ENCODE assay signal across 8 cellular contexts in the genomic region with DNA sequence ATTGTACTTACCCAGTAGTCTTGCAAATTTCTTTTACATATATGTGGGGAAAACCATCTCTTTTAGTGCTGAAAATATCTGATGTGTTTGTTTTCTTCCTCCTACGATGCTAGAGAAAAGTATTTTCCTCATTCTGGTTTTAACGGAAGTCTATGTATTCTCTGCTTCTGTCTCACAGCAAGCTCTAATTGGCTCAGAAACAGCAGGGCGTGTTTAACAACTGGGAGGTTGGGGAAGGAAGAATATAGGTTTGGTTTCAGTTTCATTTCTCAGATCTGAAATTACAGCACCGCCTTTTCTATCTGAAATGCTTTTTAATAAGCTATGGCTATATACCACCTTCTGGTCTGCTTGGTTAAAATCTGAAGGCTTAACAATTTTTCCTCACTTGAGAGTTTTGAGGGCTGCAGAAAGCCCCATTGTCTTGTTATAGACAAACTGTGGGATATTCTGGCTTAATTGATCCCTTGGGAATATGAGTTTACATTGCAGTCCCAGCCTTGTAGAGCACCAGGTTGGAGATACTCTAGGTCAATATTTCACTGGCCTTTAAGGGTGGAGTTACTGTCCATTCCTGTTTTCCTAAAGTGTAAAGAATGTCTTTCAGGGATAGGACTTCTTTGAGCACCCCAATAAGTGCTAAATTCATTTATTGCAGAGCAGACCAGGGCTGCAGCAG. TPM values are rescaled to one million over a fixed set of nuclear protein-coding genes. Genes with fewer than 3 reads are reported as not detected.
DNase-seq lines count a peak whose midpoint lies in the region; ATAC-seq and TF ChIP-seq lines count a peak whose summit lies in the region.

A gene (minus strand): TSS at position 128 of the 679 bp plus-strand sequence. CDS start 11,882 bp downstream, outside the sequence.

- ATAC-seq in GM21717 (IDR thresholded peaks at IDR 0.05; ENCODE audit: unreplicated experiment) (peak; percentile 100), IMR-90 (ENCODE audit: low read depth) (peak; percentile 92), aorta (ENCODE audit: low FRiP score) (peak; percentile 94)

- no peak within 1 kb of the TSS; the same call in 2 of the 3 replicates for H2BK15ac ChIP-seq in IMR-90 (ENCODE audit: low read depth, low read length)

- DNase-seq in EH (ENCODE audit: low read depth) = peak; percentile 87
- peak; percentile 77 for DNase-seq in IMR-90
- peak; percentile 90 for DNase-seq in OCI-LY7 (ENCODE audit: low spot score)
- peak; percentile 28 for DNase-seq in activated T-helper 1 cell treated with Interleukin-2 at 50 U/mL for 16 hours (ENCODE audit: low read depth)
- DNase-seq in fibroblast of the aortic adventitia (ENCODE audit: low read depth) = peak; percentile 87
- DNase-seq in pons (ENCODE audit: low spot score) = peak; percentile 87
- DNase-seq in aorta = peak in 1 of 2 donors; percentile 69

- intact Hi-C loops in IMR-90 (cut with micrococcal nuclease) = no loop called here
- intact Hi-C loops in OCI-LY7 (cut with micrococcal nuclease; ENCODE audit: unreplicated experiment) = no loop called here
- intact Hi-C loops in aorta (cut with DNase I) = no loop called here

- H3K4ac ChIP-seq in IMR-90 (ENCODE audit: low read depth, low read length) = peak within 1 kb of the TSS; percentile 45; the same call in 1 of the 2 replicates

- H3K4me3 ChIP-seq in IMR-90 (ENCODE audit: insufficient read depth, low read depth, low read length) (peak within 1 kb of the TSS; percentile 68), OCI-LY7 (ENCODE audit: low read depth, low read length, poor library complexity, severe bottlenecking) (peak within 1 kb of the TSS; percentile 67), fibroblast of the aortic adventitia (ENCODE audit: low read depth, low read length) (peak within 1 kb of the TSS; percentile 58), aorta (ENCODE audit: low read length in 2 of 2) (peak within 1 kb of the TSS; percentile 70 to 98)

- H4K20me1 ChIP-seq in IMR-90 (ENCODE audit: insufficient read depth, low read length) (no peaks in the 10 kb centered on the region), OCI-LY7 (ENCODE audit: insufficient read depth, low read length) (no peaks in the 10 kb centered on the region)

- peak within 1 kb of the TSS; percentile 59 for H4K91ac ChIP-seq in IMR-90 (ENCODE audit: insufficient read depth, low read depth, low read length)

- peak within 1 kb of the TSS; percentile 67; the same call in 1 of the 2 replicates for H3K56ac ChIP-seq in IMR-90 (ENCODE audit: extremely low read depth, insufficient read depth, low read length)

- peaks cover 5 to 9% of the 10 kb centered on the region in 2 experiments; a peak in 3 of 4 replicates for H3K79me1 ChIP-seq in IMR-90 (ENCODE audit: low read depth in 1 of 2, low read length in 2 of 2)

- peaks cover 7% of the 10 kb centered on the region for H3K4me1 ChIP-seq in IMR-90 (ENCODE audit: control insufficient read depth, insufficient read depth, low read length)
- peaks cover 20% of the 10 kb centered on the region for H3K4me1 ChIP-seq in OCI-LY7 (ENCODE audit: insufficient read depth, low read length, poor library complexity, severe bottlenecking)
- H3K4me1 ChIP-seq in aorta (ENCODE audit: control insufficient read depth in 1 of 2, insufficient read depth in 2 of 2, low read length in 2 of 2) = peaks cover 3% of the 10 kb centered on the region in 2 donors

- peak within 1 kb of the TSS; percentile 35; the same call in 1 of the 2 replicates for H2BK20ac ChIP-seq in IMR-90 (ENCODE audit: low read depth, low read length)

- H3K27me3 ChIP-seq in IMR-90 (ENCODE audit: control insufficient read depth, insufficient read depth, low read length) (no peaks in the 10 kb centered on the region), aorta (ENCODE audit: control insufficient read depth in 1 of 2, insufficient read depth in 2 of 2, low read length in 1 of 2) (no peaks in the 10 kb centered on the region)

- H2AK9ac ChIP-seq in IMR-90 (replicated peaks; ENCODE audit: low read depth, low read length, poor library complexity) = no peak within 1 kb of the TSS

- H2BK5ac ChIP-seq in IMR-90 (ENCODE audit: low read depth, low read length, poor library complexity, severe bottlenecking) = peak within 1 kb of the TSS; percentile 76

- H3K27ac ChIP-seq in IMR-90 (ENCODE audit: insufficient read depth, low read length) = peak within 1 kb of the TSS; percentile 22; the same call in 1 of the 2 replicates
- peak within 1 kb of the TSS; percentile 34 for H3K27ac ChIP-seq in OCI-LY7 (ENCODE audit: low read depth, low read length, poor library complexity, severe bottlenecking)
- peak within 1 kb of the TSS in 1 of 2 donors; percentile 36 for H3K27ac ChIP-seq in aorta (ENCODE audit: low read depth in 1 of 2, low read length in 2 of 2)

- H3K23ac ChIP-seq in IMR-90 (ENCODE audit: low read depth, low read length) = no peak within 1 kb of the TSS; the same call in 1 of the 2 replicates

- H3K9me3 ChIP-seq in IMR-90 (ENCODE audit: control insufficient read depth, insufficient read depth, low read length) = no peaks in the 10 kb centered on the region
- no peaks in the 10 kb centered on the region for H3K9me3 ChIP-seq in OCI-LY7 (ENCODE audit: low read length)
- peaks cover 2% of the 10 kb centered on the region for H3K9me3 ChIP-seq in aorta (ENCODE audit: control insufficient read depth, low read length)

- H3K18ac ChIP-seq in IMR-90 (ENCODE audit: low read depth, low read length) = peak within 1 kb of the TSS; percentile 50; the same call in 1 of the 2 replicates

- WGBS in IMR-90 (ENCODE audit: extremely low coverage in 2 of 2, insufficient read length in 1 of 2), 2 experiments = no CpG with 5 or more reads among the region's 4 CpGs
- 4% methylated on average over 4 of the region's 4 CpGs for WGBS in aorta, 2 donors

- H3K14ac ChIP-seq in IMR-90 (replicated peaks; ENCODE audit: low read depth, low read length) = peak within 1 kb of the TSS; percentile 60; the same call in 1 of the 2 replicates

- H2AFZ ChIP-seq in IMR-90 (replicated peaks; ENCODE audit: low read length, poor library complexity) (peak within 1 kb of the TSS; percentile 61), OCI-LY7 (ENCODE audit: low read length) (peak within 1 kb of the TSS; percentile 90)

- peak within 1 kb of the TSS; percentile 82 to 84 for H4K8ac ChIP-seq in IMR-90 (ENCODE audit: low read depth in 2 of 2, low read length in 2 of 2)

- in situ Hi-C loops in IMR-90 (cut with MboI; ENCODE audit: low sequenced_read_pairs) = no loop called here

- H3K9me1 ChIP-seq in IMR-90 (ENCODE audit: insufficient read depth, low read length) = no peaks in the 10 kb centered on the region

- TF ChIP-seq RAD21 in IMR-90 (IDR thresholded peaks at IDR 0.05; ENCODE audit: low read length) = no peak

- POLR2A ChIA-PET in IMR-90 (lab: Charles Lee; ENCODE audit: unreplicated experiment) (interaction anchor here (0.6 to 1.0 kb wide), 2 partner anchors 28 to 57 kb away, joined by 3 to 7 read pairs; no protein-coding TSS in a partner anchor), OCI-LY7 (lab: Charles Lee) (interaction anchor here (0.5 to 2.6 kb wide), 15 partner anchors 11 to 1039 kb away, joined by 3 to 14 read pairs (median 4); a partner anchor contains a TSS)

- no peak for TF ChIP-seq POLR2A in IMR-90 (IDR thresholded peaks at IDR 0.05; ENCODE audit: low read depth, low read length)

- peak within 1 kb of the TSS; percentile 42 for H2BK120ac ChIP-seq in IMR-90 (ENCODE audit: low read depth, low read length)

- TF ChIP-seq CTCF in IMR-90 (conservative IDR thresholded peaks at IDR 0.05; ENCODE audit: low read depth, low read length) = no peak
- TF ChIP-seq CTCF in OCI-LY7 (conservative IDR thresholded peaks at IDR 0.05; ENCODE audit: low read length) = no peak
- no peak for TF ChIP-seq CTCF in fibroblast of the aortic adventitia (IDR thresholded peaks at IDR 0.05; ENCODE audit: insufficient read depth, low read length)

- H3K36me3 ChIP-seq in IMR-90 (ENCODE audit: control insufficient read depth, insufficient read depth, low read length) (no peaks in the 10 kb centered on the region), OCI-LY7 (ENCODE audit: insufficient read depth, low read length) (no peaks in the 10 kb centered on the region), aorta (ENCODE audit: control insufficient read depth in 1 of 2, insufficient read depth in 2 of 2, low read length in 1 of 2) (no peaks in the 10 kb centered on the region)

- peak within 1 kb of the TSS; percentile 91 for H4K5ac ChIP-seq in IMR-90 (ENCODE audit: low read depth, low read length)

- dilution Hi-C loops in IMR-90 (cut with HindIII; ENCODE audit: low sequenced_read_pairs, unreplicated experiment) = no loop called here

- H3K9ac ChIP-seq in IMR-90 (ENCODE audit: low read depth, low read length) = peak within 1 kb of the TSS; percentile 50; the same call in 1 of the 2 replicates

- H3K4me2 ChIP-seq in IMR-90 (ENCODE audit: low read depth, low read length) (peak within 1 kb of the TSS; percentile 96), OCI-LY7 (ENCODE audit: low read length) (peak within 1 kb of the TSS; percentile 79)

- H2AK5ac ChIP-seq in IMR-90 (ENCODE audit: low read depth, low read length) = peak within 1 kb of the TSS; percentile 35; the same call in 1 of the 2 replicates

- CTCF ChIA-PET in IMR-90 (lab: Yijun Ruan, JAX) (interaction anchor here (1.6 kb wide), 1 partner anchor 26 kb away, joined by 3 read pairs; no protein-coding TSS in a partner anchor), OCI-LY7 (lab: Charles Lee; ENCODE audit: unreplicated experiment) (interaction anchor here (1.1 kb wide), 1 partner anchor 34 kb away, joined by 4 read pairs; no protein-coding TSS in a partner anchor)

- BruUV-seq in IMR-90 (replicated peaks; lab: Mats Ljungman, UMichigan) = no TSS peak
- BruUV-seq in OCI-LY7 (replicated peaks; lab: Mats Ljungman, UMichigan) = no TSS peak

- H3K79me2 ChIP-seq in OCI-LY7 (ENCODE audit: insufficient read depth, low read depth, low read length) = no peaks in the 10 kb centered on the region; the same call in 1 of the 2 replicates

- H3K9me2 ChIP-seq in OCI-LY7 (ENCODE audit: insufficient read depth, low read length) = no peaks in the 10 kb centered on the region

TF ChIP-seq in IMR-90, 13 proteins besides CTCF, POLR2A, EP300 and RAD21 (continues in another document):
- TF ChIP-seq MAFK (IDR thresholded peaks at IDR 0.05; ENCODE audit: low read depth, low read length) (no peak), MAZ (IDR thresholded peaks at IDR 0.05; ENCODE audit: borderline replicate concordance, low read depth, low read length) (no peak), RFX5 (IDR thresholded peaks at IDR 0.05; ENCODE audit: low read depth, low read length) (no peak)

RNA-seq across cellular contexts. Expression of the gene that starts here (rescaled TPM):
- total RNA-seq in IMR-90 (2012; rRNA removed) (9.5 and 15.6 TPM in 2 replicates), OCI-LY7 (2022) (7.6 and 8.7 TPM in 2 replicates), fibroblast of the aortic adventitia (ENCODE audit: low replicate concordance) (18.3 and 57.5 TPM in 2 replicates), aorta (10 to 100 TPM in 1 of 2 donors, 1 to 10 TPM in 1; 9.5 to 13.7 TPM)
- polyA plus RNA-seq in IMR-90 (2012; rRNA removed) (1.6 and 1.9 TPM in 2 replicates), aorta (1 to 10 TPM; 3.5 to 3.9 TPM)
- 0.09 and 0.15 TPM in 2 replicates for polyA plus RNA-seq in IMR-90 (2012; cell fraction: cytosol; rRNA removed)
- 0.07 and 0.66 TPM in 2 replicates for polyA plus RNA-seq in IMR-90 (2012; cell fraction: nucleus; rRNA removed; ENCODE audit: low replicate concordance)
- total RNA-seq in OCI-LY7 (2014; rRNA removed; shearing (Covaris generic)) = 6.1 and 6.3 TPM in 2 replicates
